ENCODE assay signal across 22 cellular contexts in the genomic region with DNA sequence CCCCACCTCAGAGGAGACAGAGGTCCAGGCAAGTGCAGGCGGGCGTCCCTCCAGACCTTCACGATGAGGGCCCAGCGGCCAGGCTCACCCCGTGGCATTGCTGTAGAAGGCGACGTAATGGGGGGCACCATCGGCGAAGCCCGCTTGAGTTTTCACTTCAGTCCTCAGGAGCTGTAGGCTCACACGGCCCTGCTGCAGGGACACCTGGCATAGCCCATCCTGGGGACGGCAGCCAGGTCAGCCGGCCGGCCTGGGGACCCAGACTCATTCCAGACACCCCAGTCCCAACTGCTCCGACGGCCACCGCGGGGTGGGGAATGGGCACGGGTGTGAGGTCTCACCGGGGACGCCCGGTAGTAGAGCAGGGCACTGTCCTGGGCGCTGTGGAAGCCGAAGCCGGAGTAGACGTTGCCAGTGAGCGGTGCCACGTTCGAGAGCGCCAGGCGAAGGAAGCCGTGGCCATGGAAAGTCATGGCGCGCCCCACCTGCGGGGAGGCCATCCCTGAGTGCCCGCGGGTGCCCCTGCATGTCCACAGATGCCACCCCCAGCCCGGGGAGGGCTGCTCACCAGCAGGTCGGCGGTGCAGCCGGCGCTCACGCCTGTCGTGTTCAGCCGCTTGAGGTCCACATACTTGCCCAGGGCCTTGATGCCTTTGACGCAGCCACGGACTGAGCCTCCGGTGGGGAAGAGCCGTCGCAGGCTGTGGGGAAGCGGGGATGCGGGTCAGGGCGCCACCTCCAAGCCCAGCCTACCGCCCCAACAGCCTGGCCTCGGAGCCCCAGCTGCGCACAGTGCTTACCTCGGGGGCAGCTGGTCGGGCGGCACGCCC.
"Had no signal": no experiment of that assay in that cellular context is flagged by ENCODE, and none has a peak within 500 bp of the region (broad histone marks: within the 10 kb centered on the region; RNA-seq: fewer than 3 reads in every experiment).

No MANE protein-coding gene starts in this region.

- FAIRE-seq: colon, endothelial cell of umbilical vein, frontal cortex, islet of Langerhans, keratinocyte had no signal

- H3K27me3 ChIP-seq: dorsolateral prefrontal cortex, esophagus muscularis mucosa, foreskin keratinocyte, gastroesophageal sphincter, heart left ventricle, left lung had no signal

- H3K27ac ChIP-seq: coronary artery, esophagus muscularis mucosa, foreskin keratinocyte, heart left ventricle, left lung, lower lobe of right lung had no signal

- H3K9me3 ChIP-seq: esophagus muscularis mucosa, gastroesophageal sphincter, heart left ventricle, left lung, lower lobe of right lung, mucosa of descending colon had no signal

- H3K4me3 ChIP-seq: coronary artery, dorsolateral prefrontal cortex, esophagus muscularis mucosa, gastroesophageal sphincter, heart left ventricle, left lung, lower lobe of right lung, mucosa of descending colon had no signal

- H3K4me1 ChIP-seq: left lung, lower lobe of right lung had no signal

- DNase-seq: dermis blood vessel endothelial cell; dorsolateral prefrontal cortex; effector CD4-positive, alpha-beta T cell; effector memory CD4-positive, alpha-beta T cell; foreskin keratinocyte; heart left ventricle; hippocampal formation; left cardiac atrium; left lung; left ventricle myocardium superior; lower lobe of right lung; mesenchymal stem cell; mucosa of descending colon; naive B cell had no signal

- ATAC-seq: foreskin keratinocyte, gastroesophageal sphincter, heart left ventricle, left cardiac atrium, left lung, left ventricle myocardium superior, lower lobe of right lung, mucosa of descending colon had no signal
